ENCODE assay signal across 1 cellular context in genomic region chr15:70584838-70585706, GRCh38.
A peak's percentile ranks its signal among the peaks of the same experiment; 100 is the strongest.
TF ChIP-seq lines count a peak whose summit lies in the region.

No MANE protein-coding gene starts in this region.

TF ChIP-seq in HepG2, 621 proteins besides CTCF, POLR2A, EP300 and RAD21 (continued from another document and continues in another):
- TF ChIP-seq ZNF318 (CRISPR knock-in tag; IDR thresholded peaks at IDR 0.05), result no peak
- TF ChIP-seq ZNF501 (CRISPR knock-in tag; IDR thresholded peaks at IDR 0.05), result peak; percentile 41; the same call in 1 of the 2 replicates
- TF ChIP-seq KDM2A (CRISPR knock-in tag; IDR thresholded peaks at IDR 0.05; ENCODE audit: borderline replicate concordance, low read depth), result peak; percentile 42; the same call in 1 of the 2 replicates
- no peak for TF ChIP-seq ZNF24 (IDR thresholded peaks at IDR 0.05)
- 0 out of 2 replicates have a peak, but pooled peaks have one; percentile 40 for TF ChIP-seq BORCS8-MEF2B (CRISPR knock-in tag; IDR thresholded peaks at IDR 0.05)
- TF ChIP-seq, protein P1, sequence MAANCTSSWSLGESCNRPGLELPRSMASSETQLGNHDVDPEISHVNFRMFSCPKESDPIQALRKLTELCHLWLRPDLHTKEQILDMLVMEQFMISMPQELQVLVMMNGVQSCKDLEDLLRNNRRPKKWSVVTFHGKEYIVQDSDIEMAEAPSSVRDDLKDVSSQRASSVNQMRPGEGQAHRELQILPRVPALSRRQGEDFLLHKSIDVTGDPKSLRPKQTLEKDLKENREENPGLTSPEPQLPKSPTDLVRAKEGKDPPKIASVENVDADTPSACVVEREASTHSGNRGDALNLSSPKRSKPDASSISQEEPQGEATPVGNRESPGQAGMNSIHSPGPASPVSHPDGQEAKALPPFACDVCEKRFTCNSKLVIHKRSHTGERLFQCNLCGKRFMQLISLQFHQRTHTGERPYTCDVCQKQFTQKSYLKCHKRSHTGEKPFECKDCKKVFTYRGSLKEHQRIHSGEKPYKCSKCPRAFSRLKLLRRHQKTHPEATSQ (CRISPR knock-in tag; IDR thresholded peaks at IDR 0.05; ENCODE audit: borderline replicate concordance), result no peak
- peak; percentile 24; the same call in 1 of the 2 replicates for TF ChIP-seq HHEX (CRISPR knock-in tag; IDR thresholded peaks at IDR 0.05)
- no peak for TF ChIP-seq EED (CRISPR knock-in tag; IDR thresholded peaks at IDR 0.05)
- no peak for TF ChIP-seq RFX5 (IDR thresholded peaks at IDR 0.05; ENCODE audit: low read depth, low read length)
- no peak for TF ChIP-seq ZNF850 (CRISPR knock-in tag; conservative IDR thresholded peaks at IDR 0.05)
- peak; percentile 53; the same call in 1 of the 2 replicates for TF ChIP-seq HDAC1 (CRISPR knock-in tag; IDR thresholded peaks at IDR 0.05)
- no peak for TF ChIP-seq ZNF644 (CRISPR knock-in tag; IDR thresholded peaks at IDR 0.05; ENCODE audit: low read depth)
- peak; percentile 57; the same call in 1 of the 2 replicates for TF ChIP-seq ZFP91 (CRISPR knock-in tag; IDR thresholded peaks at IDR 0.05; ENCODE audit: borderline replicate concordance)
- TF ChIP-seq ZNF569 (CRISPR knock-in tag; IDR thresholded peaks at IDR 0.05; ENCODE audit: borderline replicate concordance), result no peak
- 0 out of 2 replicates have a peak, but pooled peaks have one; percentile 42 for TF ChIP-seq ERF (CRISPR knock-in tag; IDR thresholded peaks at IDR 0.05)
- TF ChIP-seq, protein P2, sequence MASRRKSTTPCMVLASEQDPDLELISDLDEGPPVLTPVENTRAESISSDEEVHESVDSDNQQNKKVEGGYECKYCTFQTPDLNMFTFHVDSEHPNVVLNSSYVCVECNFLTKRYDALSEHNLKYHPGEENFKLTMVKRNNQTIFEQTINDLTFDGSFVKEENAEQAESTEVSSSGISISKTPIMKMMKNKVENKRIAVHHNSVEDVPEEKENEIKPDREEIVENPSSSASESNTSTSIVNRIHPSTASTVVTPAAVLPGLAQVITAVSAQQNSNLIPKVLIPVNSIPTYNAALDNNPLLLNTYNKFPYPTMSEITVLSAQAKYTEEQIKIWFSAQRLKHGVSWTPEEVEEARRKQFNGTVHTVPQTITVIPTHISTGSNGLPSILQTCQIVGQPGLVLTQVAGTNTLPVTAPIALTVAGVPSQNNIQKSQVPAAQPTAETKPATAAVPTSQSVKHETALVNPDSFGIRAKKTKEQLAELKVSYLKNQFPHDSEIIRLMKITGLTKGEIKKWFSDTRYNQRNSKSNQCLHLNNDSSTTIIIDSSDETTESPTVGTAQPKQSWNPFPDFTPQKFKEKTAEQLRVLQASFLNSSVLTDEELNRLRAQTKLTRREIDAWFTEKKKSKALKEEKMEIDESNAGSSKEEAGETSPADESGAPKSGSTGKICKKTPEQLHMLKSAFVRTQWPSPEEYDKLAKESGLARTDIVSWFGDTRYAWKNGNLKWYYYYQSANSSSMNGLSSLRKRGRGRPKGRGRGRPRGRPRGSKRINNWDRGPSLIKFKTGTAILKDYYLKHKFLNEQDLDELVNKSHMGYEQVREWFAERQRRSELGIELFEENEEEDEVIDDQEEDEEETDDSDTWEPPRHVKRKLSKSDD (CRISPR knock-in tag; IDR thresholded peaks at IDR 0.05; ENCODE audit: low read depth), result no peak
- TF ChIP-seq IRX3 (CRISPR knock-in tag; IDR thresholded peaks at IDR 0.05; ENCODE audit: borderline replicate concordance, low read depth), result no peak
- peak; percentile 23; the same call in 1 of the 2 replicates for TF ChIP-seq ZNF563 (CRISPR knock-in tag; IDR thresholded peaks at IDR 0.05)
- TF ChIP-seq ZNF17 (CRISPR knock-in tag; IDR thresholded peaks at IDR 0.05), result no peak
- peak; percentile 46 for TF ChIP-seq RXRA (CRISPR knock-in tag; IDR thresholded peaks at IDR 0.05)
- no peak for TF ChIP-seq ZFP36L2 (CRISPR knock-in tag; IDR thresholded peaks at IDR 0.05)
- TF ChIP-seq, protein P3, sequence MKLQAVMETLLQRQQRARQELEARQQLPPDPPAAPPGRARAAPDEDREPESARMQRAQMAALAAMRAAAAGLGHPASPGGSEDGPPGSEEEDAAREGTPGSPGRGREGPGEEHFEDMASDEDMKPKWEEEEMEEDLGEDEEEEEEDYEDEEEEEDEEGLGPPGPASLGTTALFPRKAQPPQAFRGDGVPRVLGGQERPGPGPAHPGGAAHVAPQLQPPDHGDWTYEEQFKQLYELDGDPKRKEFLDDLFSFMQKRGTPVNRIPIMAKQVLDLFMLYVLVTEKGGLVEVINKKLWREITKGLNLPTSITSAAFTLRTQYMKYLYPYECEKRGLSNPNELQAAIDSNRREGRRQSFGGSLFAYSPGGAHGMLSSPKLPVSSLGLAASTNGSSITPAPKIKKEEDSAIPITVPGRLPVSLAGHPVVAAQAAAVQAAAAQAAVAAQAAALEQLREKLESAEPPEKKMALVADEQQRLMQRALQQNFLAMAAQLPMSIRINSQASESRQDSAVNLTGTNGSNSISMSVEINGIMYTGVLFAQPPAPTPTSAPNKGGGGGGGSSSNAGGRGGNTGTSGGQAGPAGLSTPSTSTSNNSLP (IDR thresholded peaks at IDR 0.05; ENCODE audit: low read depth, low read length), result 0 out of 2 replicates have a peak, but pooled peaks have one; percentile 45
- TF ChIP-seq PHF21A (CRISPR knock-in tag; IDR thresholded peaks at IDR 0.05), result peak; percentile 51
- no peak for TF ChIP-seq ZBTB1 (CRISPR knock-in tag; IDR thresholded peaks at IDR 0.05; ENCODE audit: borderline replicate concordance)
- no peak for TF ChIP-seq ZNF20 (CRISPR knock-in tag; IDR thresholded peaks at IDR 0.05)
- TF ChIP-seq KIAA2018 (CRISPR knock-in tag; IDR thresholded peaks at IDR 0.05; ENCODE audit: borderline replicate concordance), result no peak
- no peak; the same call in 1 of the 2 replicates for TF ChIP-seq SPEN (CRISPR knock-in tag; IDR thresholded peaks at IDR 0.05; ENCODE audit: low read depth)
- TF ChIP-seq, protein P4, sequence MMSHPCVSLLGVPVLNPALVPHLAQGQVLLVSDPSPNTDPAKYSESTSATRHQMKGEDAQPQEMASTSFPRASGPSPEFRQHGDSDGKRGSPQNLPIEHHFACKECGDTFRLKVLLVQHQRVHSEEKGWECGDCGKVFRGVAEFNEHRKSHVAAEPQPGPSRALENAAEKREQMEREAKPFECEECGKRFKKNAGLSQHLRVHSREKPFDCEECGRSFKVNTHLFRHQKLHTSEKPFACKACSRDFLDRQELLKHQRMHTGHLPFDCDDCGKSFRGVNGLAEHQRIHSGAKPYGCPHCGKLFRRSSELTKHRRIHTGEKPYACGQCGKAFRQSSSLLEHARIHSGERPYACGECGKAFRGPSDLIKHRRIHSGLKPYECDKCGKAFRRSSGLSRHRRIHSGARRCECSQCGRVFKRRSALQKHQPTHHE (CRISPR knock-in tag; IDR thresholded peaks at IDR 0.05; ENCODE audit: borderline replicate concordance), result no peak
- no peak for TF ChIP-seq GFI1 (CRISPR knock-in tag; IDR thresholded peaks at IDR 0.05; ENCODE audit: borderline replicate concordance)
- no peak for TF ChIP-seq TAF1 (CRISPR knock-in tag; IDR thresholded peaks at IDR 0.05)
